In genomic region chr3:180981912-180982311, GRCh38 we compare ENCODE assay signal across 1 cellular context.
TF ChIP-seq lines count a peak whose summit lies in the region.

No MANE protein-coding gene starts in this region.

TF ChIP-seq in WTC11, 78 proteins besides CTCF, POLR2A, EP300 and RAD21 (continued from another document):
- TF ChIP-seq PRDM15 (CRISPR knock-in tag; IDR thresholded peaks at IDR 0.05) (no peak), ATF3 (CRISPR knock-in tag; conservative IDR thresholded peaks at IDR 0.05) (no peak), PREB (CRISPR knock-in tag; IDR thresholded peaks at IDR 0.05; ENCODE audit: borderline replicate concordance) (no peak), ZNF281 (CRISPR knock-in tag; IDR thresholded peaks at IDR 0.05) (no peak), ZNF423 (CRISPR knock-in tag; IDR thresholded peaks at IDR 0.05) (no peak), NFATC4 (CRISPR knock-in tag; IDR thresholded peaks at IDR 0.05) (no peak)
